ENCODE assay signal across 6 cellular contexts in genomic region chr4:190112879-190113278, GRCh38. TPM values are rescaled to one million over a fixed set of nuclear protein-coding genes. Genes with fewer than 3 reads are reported as not detected.
"Had no signal": no experiment of that assay in that cellular context is flagged by ENCODE, and none has a peak within 500 bp of the region (broad histone marks: within the 10 kb centered on the region; RNA-seq: fewer than 3 reads in every experiment).

No MANE protein-coding gene starts in this region.

RNA-seq across cellular contexts. Expression of gene DBET, which starts 48.6 kb away (rescaled TPM):
- total RNA-seq: HepG2, HT1080, IMR-90, LHCN-M2, Right ventricle myocardium superior, SJSA1 had no signal
- polyA plus RNA-seq: HepG2, IMR-90 had no signal
